9 cellular contexts compared by ENCODE assay signal in the genomic region with DNA sequence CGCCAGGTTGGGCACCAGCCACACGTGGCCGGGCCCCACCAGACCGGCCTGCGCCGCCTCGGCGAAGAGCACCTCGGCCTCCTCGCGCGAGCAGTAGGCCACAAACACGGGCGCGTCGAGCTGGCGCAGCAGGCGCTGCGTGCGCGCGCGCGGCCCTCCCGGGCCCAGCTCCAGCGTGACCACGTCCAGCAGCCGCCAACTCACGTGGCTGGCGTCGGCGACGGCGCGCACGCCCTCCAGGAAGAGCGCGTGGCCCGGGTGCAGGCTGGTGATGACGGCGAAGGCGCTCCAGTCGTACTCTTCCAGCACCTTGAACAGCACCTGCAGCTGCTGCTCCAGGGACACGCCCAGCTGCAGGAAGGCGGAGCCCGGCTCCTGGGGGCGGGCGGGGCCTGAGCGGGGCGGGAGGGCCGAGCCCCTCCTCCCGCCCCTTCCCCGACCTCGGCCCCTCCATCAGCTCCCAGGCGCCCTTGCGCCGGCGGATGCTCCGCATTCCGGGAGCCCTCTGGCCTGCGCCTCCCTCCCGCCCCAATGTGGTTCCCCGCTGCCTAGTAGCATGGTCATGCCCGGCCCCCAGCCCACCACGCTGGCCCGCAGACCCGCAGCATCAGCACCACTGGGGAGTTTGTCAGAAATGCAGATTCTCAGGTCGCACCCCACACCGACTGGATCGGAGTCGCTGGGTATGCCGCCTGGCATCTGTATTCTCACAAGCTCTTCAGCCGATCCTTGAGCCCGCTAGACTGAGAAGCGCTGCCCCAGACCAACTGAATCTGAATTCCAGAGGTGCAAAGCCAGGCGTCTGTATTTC. TPM values are rescaled to one million over a fixed set of nuclear protein-coding genes. Genes with fewer than 3 reads are reported as not detected.
A peak's percentile ranks its signal among the peaks of the same experiment; 100 is the strongest.
DNase-seq lines count a peak whose midpoint lies in the region; ATAC-seq and TF ChIP-seq lines count a peak whose summit lies in the region.
"Had no signal": no experiment of that assay in that cellular context is flagged by ENCODE, and none has a peak within 500 bp of the region (broad histone marks: within the 10 kb centered on the region; RNA-seq: fewer than 3 reads in every experiment).

No MANE protein-coding gene starts in this region.

- H3K9me3 ChIP-seq in CD8-positive, alpha-beta T cell (ENCODE audit: low read length): no peaks in the 10 kb centered on the region
- no peaks in the 10 kb centered on the region for H3K9me3 ChIP-seq in right lobe of liver
- H3K9me3 ChIP-seq in thyroid gland: no peaks in the 10 kb centered on the region
- no peaks in the 10 kb centered on the region for H3K9me3 ChIP-seq in PC-9 (ENCODE audit: insufficient read depth, low read depth)

- intact Hi-C loops in CD8-positive, alpha-beta T cell (cut with DNase I, micrococcal nuclease): no loop called here
- intact Hi-C loops in right lobe of liver (cut with DNase I): no loop called here
- intact Hi-C loops in thyroid gland (cut with DNase I): no loop called here
- intact Hi-C loops in PC-9 (cut with micrococcal nuclease; ENCODE audit: unreplicated experiment): no loop called here

- H3K36me3 ChIP-seq in CD8-positive, alpha-beta T cell (ENCODE audit: insufficient read depth, low read length): no peaks in the 10 kb centered on the region
- no peaks in the 10 kb centered on the region for H3K36me3 ChIP-seq in right lobe of liver
- no peaks in the 10 kb centered on the region for H3K36me3 ChIP-seq in thyroid gland
- no peaks in the 10 kb centered on the region for H3K36me3 ChIP-seq in PC-9 (ENCODE audit: low read depth)

- POLR2A ChIA-PET in CD8-positive, alpha-beta T cell (lab: Charles Lee): no interaction called here
- POLR2A ChIA-PET in PC-9 (lab: Charles Lee; ENCODE audit: unreplicated experiment): interaction anchor here (0.6 kb wide), 1 partner anchor 244 kb away, joined by 5 read pairs; no protein-coding TSS in a partner anchor

- H3K4me3 ChIP-seq in CD8-positive, alpha-beta T cell (ENCODE audit: low read depth, low read length): no peak overlapping the region
- H3K4me3 ChIP-seq in right lobe of liver (no peak overlapping the region), thyroid gland (replicated peaks in 1 of 3) (no peak overlapping the region), PC-9 (no peak overlapping the region)

- BruUV-seq in PC-9 (replicated peaks; lab: Mats Ljungman, UMichigan): no TSS peak

- H3K27ac ChIP-seq in CD8-positive, alpha-beta T cell (ENCODE audit: low read depth, low read length): no peak overlapping the region
- H3K27ac ChIP-seq in right lobe of liver (no peak overlapping the region), thyroid gland (peak overlapping the region in 1 of 3 donors; percentile 8), PC-9 (no peak overlapping the region)

- no peaks in the 10 kb centered on the region for H3K9me3 Mint-ChIP-seq in CD8-positive, alpha-beta T cell

- CTCF ChIA-PET in CD8-positive, alpha-beta T cell (lab: Charles Lee): interaction anchor here (0.8 to 19.4 kb wide), 5 partner anchors 10 to 195 kb away, joined by 3 to 318 read pairs (median 4); no protein-coding TSS in a partner anchor
- CTCF ChIA-PET in PC-9 (lab: Charles Lee): no interaction called here

- H3K9me2 ChIP-seq in PC-9 (ENCODE audit: insufficient read depth): no peaks in the 10 kb centered on the region

- H4K20me1 ChIP-seq in PC-9 (ENCODE audit: insufficient read depth): no peaks in the 10 kb centered on the region

- H3K4me1 ChIP-seq in CD8-positive, alpha-beta T cell (ENCODE audit: insufficient read depth, low read length): peaks cover 9% of the 10 kb centered on the region
- no peaks in the 10 kb centered on the region for H3K4me1 ChIP-seq in right lobe of liver
- peaks cover 10 to 34% of the 10 kb centered on the region in 2 donors for H3K4me1 ChIP-seq in thyroid gland
- no peaks in the 10 kb centered on the region for H3K4me1 ChIP-seq in PC-9 (replicated peaks; ENCODE audit: insufficient read depth)

- no CpG with 5 or more reads among the region's 76 CpGs for WGBS in right lobe of liver (ENCODE audit: insufficient coverage, low coverage, low lambda C conversion rate, missing lambda C conversion rate)
- 0% methylated on average over 1 of the region's 76 CpGs; no CpG with 5 or more reads in 1 of the 2 donors for WGBS in thyroid gland, 2 donors

- no peak for TF ChIP-seq CTCF in CD8-positive, alpha-beta T cell (IDR thresholded peaks at IDR 0.05)
- no peak for TF ChIP-seq CTCF in right lobe of liver (IDR thresholded peaks at IDR 0.05)
- TF ChIP-seq CTCF in thyroid gland (IDR thresholded peaks at IDR 0.05): peak in 1 of 6 experiments; percentile 10
- no peak for TF ChIP-seq CTCF in PC-9 (conservative IDR thresholded peaks at IDR 0.05)

- H3F3A ChIP-seq in PC-9 (ENCODE audit: insufficient read depth, low read depth): no peaks in the 10 kb centered on the region; the same call in 1 of the 2 replicates

- TF ChIP-seq POLR2A in right lobe of liver (IDR thresholded peaks at IDR 0.05) (no peak), thyroid gland (IDR thresholded peaks at IDR 0.05) (no peak)

- peaks cover 12% of the 10 kb centered on the region for H3K4me1 Mint-ChIP-seq in CD8-positive, alpha-beta T cell (ENCODE audit: low read depth)

- peak overlapping the region; percentile 58 for H3K4me3 Mint-ChIP-seq in CD8-positive, alpha-beta T cell

- H3K27ac Mint-ChIP-seq in CD8-positive, alpha-beta T cell: no peak overlapping the region

- H3K4me2 ChIP-seq in PC-9: no peak overlapping the region

- no peaks in the 10 kb centered on the region for H3K79me2 ChIP-seq in PC-9 (ENCODE audit: low read depth)

- H2AFZ ChIP-seq in PC-9: no peak overlapping the region

- H3K36me3 Mint-ChIP-seq in CD8-positive, alpha-beta T cell: no peaks in the 10 kb centered on the region

- peaks cover 19% of the 10 kb centered on the region for H3K27me3 ChIP-seq in CD8-positive, alpha-beta T cell (ENCODE audit: insufficient read depth, low read length)
- H3K27me3 ChIP-seq in right lobe of liver (peaks cover 0 to 7% of the 10 kb centered on the region in 2 donors), thyroid gland (no peaks in the 10 kb centered on the region), PC-9 (ENCODE audit: insufficient read depth, low read depth) (peaks cover 66% of the 10 kb centered on the region)

- DNase-seq in CD8-positive, alpha-beta T cell: peak in 6 of 7 experiments; percentile 27 to 56 (median 49)
- DNase-seq in NCI-H2196 treated with DMSO at 0.1 percent for 48 hours (lab: John Stamatoyannopoulos, UW; ENCODE audit: unreplicated experiment) (peak; percentile 67), right lobe of liver (no peak), thyroid gland (peak; percentile 48 to 58), RKO (ENCODE audit: low spot score) (no peak), mucosa of gallbladder (ENCODE audit: low spot score) (no peak), PC-9 (no peak)
- peak; percentile 47 for DNase-seq in activated T-helper 9 cell treated with anti-CD3 and anti-CD28 coated beads, Interleukin-2, amount 50 U/mL, for 16 hours (ENCODE audit: low read depth)

- peaks cover 51% of the 10 kb centered on the region for H3K27me3 Mint-ChIP-seq in CD8-positive, alpha-beta T cell (ENCODE audit: low read depth)

- peak; percentile 94 for ATAC-seq in CD8-positive, alpha-beta T cell
- peak in 3 of 4 donors; percentile 17 to 23 (median 23) for ATAC-seq in right lobe of liver

RNA-seq across cellular contexts. Expression of a gene that starts 7.2 kb away (rescaled TPM):
- total RNA-seq in CD8-positive, alpha-beta T cell: not detected
- total RNA-seq in right lobe of liver (under 1 TPM in 2 of 6 experiments, not detected in 4; 0.10 to 0.13 TPM), thyroid gland (100 to 1,000 TPM in 2 of 4 donors, 10 to 100 TPM in 2; 63.4 to 120 (median 94.0) TPM), mucosa of gallbladder (0.43 TPM), PC-9 (2021) (0.11 TPM in 1 of 2 replicates, not detected in the other)
- total RNA-seq: epithelial cell of proximal tubule had no signal

RNA-seq across cellular contexts. Expression of a gene that starts 20.4 kb away (rescaled TPM):
- 1 to 10 TPM; 3.7 to 3.8 TPM for total RNA-seq in CD8-positive, alpha-beta T cell
- total RNA-seq in right lobe of liver (10 to 100 TPM in 2 of 6 experiments, 1 to 10 TPM in 4; 7.7 to 18.7 (median 8.6) TPM), thyroid gland (10 to 100 TPM in 2 of 4 donors, 1 to 10 TPM in 2; 5.9 to 18.6 (median 10.2) TPM), mucosa of gallbladder (9.3 TPM), PC-9 (2021) (18.2 and 30.7 TPM in 2 replicates)

RNA-seq across cellular contexts. Expression of a gene that starts 41.0 kb away (rescaled TPM):
- total RNA-seq in CD8-positive, alpha-beta T cell: not detected
- total RNA-seq in right lobe of liver: 1 to 10 TPM; 2.1 to 6.1 (median 3.7) TPM
- total RNA-seq in thyroid gland: not detected
- total RNA-seq in mucosa of gallbladder: 0.12 TPM
- total RNA-seq in PC-9 (2021): not detected in 2 replicates
- total RNA-seq: epithelial cell of proximal tubule had no signal

Comparison
In these comparisons a context has a peak if more than half of its experiments do, and no peak if none do; other contexts are left out.
1. DNase-seq: peak in CD8-positive, alpha-beta T cell (6 of 7), NCI-H2196 treated with DMSO at 0.1 percent for 48 hours (single experiment), activated T-helper 9 cell treated with anti-CD3 and anti-CD28 coated beads, Interleukin-2, amount 50 U/mL, for 16 hours (single experiment) and thyroid gland (2 of 2); none in right lobe of liver (0 of 3), RKO (single experiment), mucosa of gallbladder (single experiment) and PC-9 (0 of 2).
2. RNA of a gene that starts 7.2 kb away (total RNA-seq): 63.4 to 120 TPM in thyroid gland; 0.43 TPM in mucosa of gallbladder (single experiment), 0.11 TPM in PC-9, not detected in CD8-positive, alpha-beta T cell and 0.10 to 0.13 TPM in right lobe of liver; every median in the first group is over 10 times any median in the second.